In genomic region chr2:172693037-172693436, GRCh38 we compare ENCODE assay signal across 9 cellular contexts. TPM values are rescaled to one million over a fixed set of nuclear protein-coding genes. Genes with fewer than 3 reads are reported as not detected.
DNase-seq lines count a peak whose midpoint lies in the region; ATAC-seq, FAIRE-seq and TF ChIP-seq lines count a peak whose summit lies in the region.
"Had no signal": no experiment of that assay in that cellular context is flagged by ENCODE, and none has a peak within 500 bp of the region (broad histone marks: within the 10 kb centered on the region; RNA-seq: fewer than 3 reads in every experiment).

No MANE protein-coding gene starts in this region.

- FAIRE-seq in GM19239 (lab: Jason Lieb, UNC) = no peak

- TF ChIP-seq CTCF in Panc1 (IDR thresholded peaks at IDR 0.05) (no peak), neutrophil (IDR thresholded peaks at IDR 0.05) (no peak)

- H3K4me3 ChIP-seq in Panc1 (ENCODE audit: low read depth in 2 of 2, low read length in 2 of 2) = no peak overlapping the region
- H3K4me3 ChIP-seq in neutrophil (ENCODE audit: low read depth in 1 of 2, low read length in 1 of 2) = peak overlapping the region; percentile 14 to 19
- H3K4me3 ChIP-seq: BLaER1 treated with 17β-estradiol and CSF1 and Interleukin-3, amounts not matched to agents 10 nM and 100 nM had no signal

- peak; percentile 8 for DNase-seq in NCI-H748 (lab: John Stamatoyannopoulos, UW; ENCODE audit: unreplicated experiment)
- DNase-seq in NCI-H748 treated with DMSO at 0.1 percent for 48 hours (lab: John Stamatoyannopoulos, UW) = no peak
- DNase-seq in Panc1 (ENCODE audit: low read depth, low spot score) = peak; percentile 94
- DNase-seq in cerebellar nuclear complex (lab: John Stamatoyannopoulos, UW) = peak; percentile 58 to 73
- DNase-seq in GM19239 (ENCODE audit: insufficient read length, low spot score) = no peak
- DNase-seq in NCI-H1417 (lab: John Stamatoyannopoulos, UW) = no peak

- POLR2A ChIA-PET in Panc1 (lab: Charles Lee) = no interaction called here

- H3K27me3 ChIP-seq in Panc1 (ENCODE audit: control insufficient read depth, insufficient read depth, low read length) (no peaks in the 10 kb centered on the region), neutrophil (no peaks in the 10 kb centered on the region)
- H3K27me3 ChIP-seq: BLaER1 treated with 17β-estradiol and CSF1 and Interleukin-3, amounts not matched to agents 10 nM and 100 nM had no signal

- ATAC-seq in Panc1 = peak; percentile 97
- no peak for ATAC-seq in HG03196 (IDR thresholded peaks at IDR 0.05; ENCODE audit: unreplicated experiment)

- peak overlapping the region; percentile 65 for H3K27ac ChIP-seq in Panc1 (ENCODE audit: low read length)
- peak overlapping the region; percentile 76 for H3K27ac ChIP-seq in neutrophil

- H3K4me1 ChIP-seq in Panc1 (ENCODE audit: control insufficient read depth, insufficient read depth, low read length) (peaks cover 26% of the 10 kb centered on the region), neutrophil (ENCODE audit: control insufficient read depth in 1 of 2, insufficient read depth in 1 of 2, low read depth in 1 of 2, low read length in 1 of 2) (peaks cover 26 to 36% of the 10 kb centered on the region in 2 experiments)

- H3K9me3 ChIP-seq in Panc1 (ENCODE audit: control insufficient read depth, insufficient read depth, low read depth, low read length) (peaks cover 8% of the 10 kb centered on the region; the same call in 1 of the 2 replicates), neutrophil (no peaks in the 10 kb centered on the region)

- BruUV-seq in Panc1 (replicated peaks; lab: Mats Ljungman, UMichigan) = no TSS peak

- CTCF ChIA-PET in Panc1 (lab: Charles Lee) = no interaction called here

- no peaks in the 10 kb centered on the region for H3K36me3 ChIP-seq in Panc1 (ENCODE audit: control insufficient read depth, insufficient read depth, low read length)
- no peaks in the 10 kb centered on the region for H3K36me3 ChIP-seq in neutrophil

- intact Hi-C loops in Panc1 (cut with micrococcal nuclease; ENCODE audit: unreplicated experiment) = no loop called here

- in situ Hi-C loops in Panc1 (cut with HindIII; ENCODE audit: low pct_unique_long_range_greater_than_20kb, low sequenced_read_pairs) = no loop called here

RNA-seq across cellular contexts. Expression of gene RAPGEF4, which starts 42.6 kb away (rescaled TPM):
- 0.62 TPM for total RNA-seq in Panc1 (2021; ENCODE audit: unreplicated experiment)
- 0.55 TPM for polyA plus RNA-seq in Panc1 (2012; ENCODE audit: insufficient read length)

Comparison
In these comparisons a context has a peak if more than half of its experiments do, and no peak if none do; other contexts are left out.
1. DNase-seq: peak in NCI-H748 (single experiment), Panc1 (single experiment) and cerebellar nuclear complex (2 of 2); none in NCI-H748 treated with DMSO at 0.1 percent for 48 hours (single experiment), GM19239 (single experiment) and NCI-H1417 (0 of 3).
2. H3K4me3 ChIP-seq: peak in neutrophil (2 of 2); none in Panc1 (0 of 2).